Comparison of ENCODE assay signal across 12 cellular contexts in genomic region chr21:45857761-45858160, GRCh38.
"Had no signal": no experiment of that assay in that cellular context is flagged by ENCODE, and none has a peak within 500 bp of the region (broad histone marks: within the 10 kb centered on the region; RNA-seq: fewer than 3 reads in every experiment).

No MANE protein-coding gene starts in this region.

- H3K27me3 ChIP-seq: brain microvascular endothelial cell, colonic mucosa, neutrophil, pancreas, upper lobe of left lung had no signal

- H3K36me3 ChIP-seq: brain microvascular endothelial cell, colonic mucosa, gastrocnemius medialis, left ventricle myocardium inferior, pancreas, upper lobe of left lung had no signal

- H3K4me3 ChIP-seq: colonic mucosa, gastrocnemius medialis, left ventricle myocardium inferior, pancreas, upper lobe of left lung had no signal

- H3K27ac ChIP-seq: brain microvascular endothelial cell, colonic mucosa, gastrocnemius medialis, left ventricle myocardium inferior, neutrophil, pancreas, upper lobe of left lung had no signal

- H3K9me3 ChIP-seq: colonic mucosa, gastrocnemius medialis, left ventricle myocardium inferior, neutrophil, pancreas, upper lobe of left lung had no signal

- DNase-seq: activated effector memory CD4-positive, alpha-beta T cell treated with Interleukin-2 at 50 U/mL for 16 hours; activated naive CD4-positive, alpha-beta T cell treated with anti-CD3 and anti-CD28 coated beads, Interleukin-2, amount 50 U/mL, for 16 hours; activated T-cell treated with anti-CD3 and anti-CD28 coated beads, Interleukin-2, amount 50 U/mL, for 4 hours; brain microvascular endothelial cell; colonic mucosa; gastrocnemius medialis; left ventricle myocardium inferior; naive thymus-derived CD8-positive, alpha-beta T cell; pancreas; T1000; upper lobe of left lung had no signal

- H3K4me1 ChIP-seq: colonic mucosa, gastrocnemius medialis, left ventricle myocardium inferior, pancreas, upper lobe of left lung had no signal
